In the genomic region with DNA sequence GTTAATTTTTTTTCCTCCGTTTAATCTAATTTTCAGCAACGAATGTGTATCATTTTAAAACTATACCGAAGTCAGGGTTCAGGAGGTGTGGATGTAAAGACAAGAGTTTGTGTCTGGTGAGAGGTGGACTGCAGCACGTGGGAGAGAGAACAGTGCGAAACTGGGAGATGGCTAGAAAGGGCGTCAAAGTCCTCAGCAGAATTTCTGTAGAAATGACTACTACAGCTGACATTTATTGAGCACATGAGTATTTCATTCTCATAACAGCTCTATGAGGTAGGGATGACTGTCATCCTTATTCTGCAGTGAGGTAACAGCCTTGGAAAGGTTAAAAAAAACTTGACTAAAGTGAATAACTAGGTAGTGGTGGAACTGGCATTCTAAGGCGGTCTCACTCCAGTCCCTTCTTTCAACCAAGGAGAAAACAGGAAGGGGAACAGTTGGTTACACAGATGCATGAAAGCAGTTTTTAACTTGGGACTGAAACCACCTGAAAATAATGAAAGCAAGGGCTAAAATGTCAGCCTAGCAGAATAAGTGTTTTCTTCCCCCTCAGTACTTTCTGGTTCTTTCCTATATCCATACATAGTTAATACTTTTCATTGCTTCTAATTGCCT, we compare ENCODE assay signal across 8 cellular contexts. TPM values are rescaled to one million over a fixed set of nuclear protein-coding genes. Genes with fewer than 3 reads are reported as not detected.
DNase-seq lines count a peak whose midpoint lies in the region; ATAC-seq and TF ChIP-seq lines count a peak whose summit lies in the region.

No MANE protein-coding gene starts in this region.

- peak overlapping the region; percentile 87 to 93 (median 89) for H3K27ac ChIP-seq in gastrocnemius medialis

- H3K36me3 ChIP-seq in gastrocnemius medialis = no peaks in the 10 kb centered on the region

- CTCF ChIA-PET in activated CD4-positive, alpha-beta memory T cell treated with anti-CD3 and anti-CD28 coated beads for 36 hours (lab: Charles Lee) = interaction anchor here (0.6 to 2.9 kb wide), 5 partner anchors 19 to 327 kb away, joined by 3 to 13 read pairs (median 4); partner anchors contain the start of genes EMC7, KATNBL1, LPCAT4 and PGBD4

- no peak for TF ChIP-seq CTCF in gastrocnemius medialis (IDR thresholded peaks at IDR 0.05 in 4 of 5, conservative IDR thresholded peaks at IDR 0.05 in 1 of 5)

- H3K4me1 ChIP-seq in gastrocnemius medialis = peaks cover 10 to 14% of the 10 kb centered on the region in 2 donors

- in situ Hi-C loops in gastrocnemius medialis (cut with MboI; ENCODE audit: low sequenced_read_pairs in 4 of 4) = loop anchor here in 1 of 4 donors (10.0 kb wide), 1 partner anchor 65 kb away; the partner anchor contains the start of genes EMC7 and PGBD4

- no peaks in the 10 kb centered on the region for H3K27me3 ChIP-seq in gastrocnemius medialis

- H3K9me3 ChIP-seq in gastrocnemius medialis = no peaks in the 10 kb centered on the region

- no peaks in the 10 kb centered on the region for H3K27me3 Mint-ChIP-seq in activated CD4-positive, alpha-beta memory T cell treated with anti-CD3 and anti-CD28 coated beads for 36 hours

- peaks cover 29% of the 10 kb centered on the region for H3K4me1 Mint-ChIP-seq in activated CD4-positive, alpha-beta memory T cell treated with anti-CD3 and anti-CD28 coated beads for 36 hours (ENCODE audit: low read depth)

- DNase-seq in activated CD4-positive, CD25-positive, alpha-beta regulatory T cell treated with anti-CD3 and anti-CD28 coated beads, Interleukin-2, amount 50 U/mL, for 72 hours = no peak
- peak; percentile 77 for DNase-seq in activated CD4-positive, alpha-beta memory T cell treated with anti-CD3 and anti-CD28 coated beads for 36 hours
- DNase-seq in fibroblast of peridontal ligament (ENCODE audit: extremely low read depth) = peak; percentile 15
- DNase-seq in gastrocnemius medialis = no peak
- DNase-seq in putamen (ENCODE audit: low spot score) = no peak
- no peak for DNase-seq in NCI-H187 treated with DMSO at 0.1 percent for 48 hours (lab: John Stamatoyannopoulos, UW)

- POLR2A ChIA-PET in activated CD4-positive, alpha-beta memory T cell treated with anti-CD3 and anti-CD28 coated beads for 36 hours (lab: Charles Lee) = interaction anchor here (0.6 to 2.3 kb wide), 6 partner anchors 21 to 169 kb away, joined by 3 to 9 read pairs (median 4); partner anchors contain the start of genes EMC7 and PGBD4

- ATAC-seq in activated CD4-positive, CD25-positive, alpha-beta regulatory T cell treated with anti-CD3 and anti-CD28 coated beads, Interleukin-2, amount 50 U/mL, for 24 hours = peak; percentile 76 to 81
- ATAC-seq in HG03521 (IDR thresholded peaks at IDR 0.05; ENCODE audit: unreplicated experiment) (peak; percentile 30), gastrocnemius medialis (no peak)

- intact Hi-C loops in activated CD4-positive, alpha-beta memory T cell treated with anti-CD3 and anti-CD28 coated beads for 36 hours (cut with micrococcal nuclease) = loop anchor here (1.0 to 2.0 kb wide), 6 partner anchors 21 to 328 kb away; partner anchors contain the start of genes EMC4, KATNBL1, LPCAT4 and PGBD4
- intact Hi-C loops in gastrocnemius medialis (cut with DNase I; ENCODE audit: low total_unique reads) = loop anchor here (2.0 to 10.0 kb wide), 2 partner anchors 63 to 305 kb away; partner anchors contain the start of genes NOP10, NUTM1 and PGBD4

- H3K4me3 Mint-ChIP-seq in activated CD4-positive, alpha-beta memory T cell treated with anti-CD3 and anti-CD28 coated beads for 36 hours = peak overlapping the region; percentile 67

- H3K36me3 Mint-ChIP-seq in activated CD4-positive, alpha-beta memory T cell treated with anti-CD3 and anti-CD28 coated beads for 36 hours = no peaks in the 10 kb centered on the region

- H3K9me3 Mint-ChIP-seq in activated CD4-positive, alpha-beta memory T cell treated with anti-CD3 and anti-CD28 coated beads for 36 hours = no peaks in the 10 kb centered on the region

- H3K27ac Mint-ChIP-seq in activated CD4-positive, alpha-beta memory T cell treated with anti-CD3 and anti-CD28 coated beads for 36 hours = peak overlapping the region; percentile 79

- no peak for TF ChIP-seq POLR2A in gastrocnemius medialis (IDR thresholded peaks at IDR 0.05)

- peak overlapping the region; percentile 56 to 88 (median 82) for H3K4me3 ChIP-seq in gastrocnemius medialis

RNA-seq across cellular contexts. Expression of gene AVEN, which starts 0.6 kb away (rescaled TPM):
- 10 to 100 TPM; 13.1 to 13.4 TPM for total RNA-seq in activated CD4-positive, alpha-beta memory T cell treated with anti-CD3 and anti-CD28 coated beads for 36 hours
- total RNA-seq in gastrocnemius medialis = 10 to 100 TPM; 17.4 to 36.2 (median 21.5) TPM

Comparison
In these comparisons a context has a peak if more than half of its experiments do, and no peak if none do; other contexts are left out.
1. ATAC-seq: peak in activated CD4-positive, CD25-positive, alpha-beta regulatory T cell treated with anti-CD3 and anti-CD28 coated beads, Interleukin-2, amount 50 U/mL, for 24 hours (2 of 2) and HG03521 (single experiment); none in gastrocnemius medialis (0 of 2).
2. DNase-seq: peak in activated CD4-positive, alpha-beta memory T cell treated with anti-CD3 and anti-CD28 coated beads for 36 hours (single experiment) and fibroblast of peridontal ligament (single experiment); none in activated CD4-positive, CD25-positive, alpha-beta regulatory T cell treated with anti-CD3 and anti-CD28 coated beads, Interleukin-2, amount 50 U/mL, for 72 hours (single experiment), gastrocnemius medialis (0 of 2), putamen (single experiment) and NCI-H187 treated with DMSO at 0.1 percent for 48 hours (single experiment).